In the genomic region with DNA sequence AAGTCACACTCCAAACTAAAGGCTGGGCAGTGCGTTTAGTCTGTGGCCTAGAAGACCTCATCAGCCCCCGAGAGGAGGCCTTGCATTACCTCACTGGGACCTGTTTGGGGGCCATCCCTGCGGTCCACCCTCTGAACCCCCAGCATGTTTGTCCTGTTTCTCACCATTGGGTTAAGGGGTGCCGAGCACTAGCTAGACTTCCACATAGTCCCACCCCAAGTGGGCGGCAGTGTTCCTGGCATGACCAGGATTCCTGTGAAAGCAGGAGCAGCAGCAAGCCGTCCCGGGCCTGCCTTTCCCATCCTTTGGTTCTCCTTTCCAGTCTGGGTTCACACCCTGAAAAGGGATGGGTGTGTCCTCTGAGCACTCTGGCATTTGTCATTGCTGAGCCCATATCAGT, we compare ENCODE assay signal across 20 cellular contexts. TPM values are rescaled to one million over a fixed set of nuclear protein-coding genes. Genes with fewer than 3 reads are reported as not detected.
"Had no signal": no experiment of that assay in that cellular context is flagged by ENCODE, and none has a peak within 500 bp of the region (broad histone marks: within the 10 kb centered on the region; RNA-seq: fewer than 3 reads in every experiment).

No MANE protein-coding gene starts in this region.

- H3K4me2 ChIP-seq: SK-N-SH had no signal

- ATAC-seq: HepG2, Panc1 had no signal

- H3K9ac ChIP-seq: SK-N-SH had no signal

- H3K27ac ChIP-seq: RWPE1 had no signal

- H3K9me3 ChIP-seq: SK-N-SH had no signal

- H3K9me2 ChIP-seq: SK-N-SH had no signal

- FAIRE-seq: HepG2 had no signal

- DNase-seq: IMR-90, Kasumi-1, KG1, MM.1S, NCI-H1436, NCI-H187, NCI-H2081 treated with DMSO at 0.1 percent for 48 hours, NCI-H2171, NCI-H226, NCI-H510A, NCI-H524 treated with DMSO at 0.1 percent for 48 hours, NCI-H69, SHP77, SK-N-SH had no signal

RNA-seq across cellular contexts. Expression of gene HAND1, which starts 58.8 kb away (rescaled TPM):
- total RNA-seq: HepG2, HT1080, IMR-90, M059J, SK-MEL-5 had no signal
